In the genomic region with DNA sequence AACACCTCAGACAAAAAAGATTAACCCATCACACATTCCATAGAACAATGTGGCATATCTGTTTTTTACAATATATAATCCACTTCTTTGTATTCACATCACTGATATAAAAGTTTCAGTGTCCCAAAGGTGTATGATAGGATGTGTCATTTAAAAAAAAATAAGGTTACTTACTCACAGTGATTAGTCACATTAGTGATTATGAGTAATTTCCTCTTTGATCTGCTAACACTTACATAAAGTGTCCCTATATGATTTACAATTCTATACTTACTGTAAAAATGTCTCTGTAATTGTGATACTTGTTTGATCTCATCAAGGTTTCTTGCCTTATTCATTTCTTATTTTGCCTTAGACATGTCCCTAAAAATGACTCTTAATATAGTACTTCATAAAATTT, we compare ENCODE assay signal across 29 cellular contexts.
"Had no signal": no experiment of that assay in that cellular context is flagged by ENCODE, and none has a peak within 500 bp of the region (broad histone marks: within the 10 kb centered on the region; RNA-seq: fewer than 3 reads in every experiment).

No MANE protein-coding gene starts in this region.

- H3K9me3 Mint-ChIP-seq: activated B cell treated with CpG ODN at 0.5 μM for 24 hours; activated CD4-positive, alpha-beta memory T cell treated with anti-CD3 and anti-CD28 coated beads for 36 hours; activated naive CD4-positive, alpha-beta T cell treated with anti-CD3 and anti-CD28 coated beads, Interleukin-2, amount 10 ng/mL, durations not matched to agents 7 days and 5 days; activated T-cell treated with anti-CD3 and anti-CD28 coated beads, Interleukin-2, amount 50 U/mL, for 72 hours; central memory CD8-positive, alpha-beta T cell; IgD-negative memory B cell had no signal

- H3K4me1 Mint-ChIP-seq: activated B cell treated with CpG ODN at 0.5 μM for 24 hours; activated naive CD4-positive, alpha-beta T cell treated with anti-CD3 and anti-CD28 coated beads, Interleukin-2, amount 10 ng/mL, durations not matched to agents 7 days and 5 days; central memory CD8-positive, alpha-beta T cell; IgD-negative memory B cell had no signal

- H3K27me3 ChIP-seq: brain microvascular endothelial cell, cardiac muscle cell had no signal

- DNase-seq: activated B cell treated with CpG ODN at 0.5 μM for 24 hours; activated CD4-positive, alpha-beta memory T cell treated with anti-CD3 and anti-CD28 coated beads for 36 hours; activated CD4-positive, alpha-beta T cell treated with anti-CD3 and anti-CD28 coated beads for 4 hours; activated CD4-positive, alpha-beta T cell treated with anti-CD3 and anti-CD28 coated beads, Interleukin-2, amount 50 U/mL, for 1 hour; activated gamma-delta T cell treated with Interleukin-2 at 50 U/mL for 16 hours; activated naive CD4-positive, alpha-beta T cell treated with anti-CD3 and anti-CD28 coated beads, Interleukin-2, amount 10 ng/mL, durations not matched to agents 7 days and 5 days; activated T-cell treated with anti-CD3 and anti-CD28 coated beads, Interleukin-2, amount 50 U/mL, for 1 hour; activated T-cell treated with anti-CD3 and anti-CD28 coated beads, Interleukin-2, amount 50 U/mL, for 72 hours; amniotic stem cell; aorta; brain microvascular endothelial cell; Karpas-422; KBM-7; NCI-H1105; NCI-H1417 treated with DMSO at 0.1 percent for 48 hours; NCI-H187 treated with DMSO at 0.1 percent for 48 hours; NCI-H2081; NCI-H2171 treated with DMSO at 0.1 percent for 48 hours; NCI-H226; NCI-H524 treated with DMSO at 0.1 percent for 48 hours; RPMI8226; SIG-M5; T-helper 1 cell; T-helper 2 cell; T-helper 9 cell had no signal

- H3K36me3 ChIP-seq: brain microvascular endothelial cell, cardiac muscle cell had no signal

- H3K4me3 Mint-ChIP-seq: activated B cell treated with CpG ODN at 0.5 μM for 24 hours; activated CD4-positive, alpha-beta memory T cell treated with anti-CD3 and anti-CD28 coated beads for 36 hours; activated naive CD4-positive, alpha-beta T cell treated with anti-CD3 and anti-CD28 coated beads, Interleukin-2, amount 10 ng/mL, durations not matched to agents 7 days and 5 days; activated T-cell treated with anti-CD3 and anti-CD28 coated beads, Interleukin-2, amount 50 U/mL, for 72 hours; central memory CD8-positive, alpha-beta T cell; IgD-negative memory B cell had no signal

- H3K4me3 ChIP-seq: cardiac muscle cell had no signal

- H3K27me3 Mint-ChIP-seq: activated B cell treated with CpG ODN at 0.5 μM for 24 hours; activated CD4-positive, alpha-beta memory T cell treated with anti-CD3 and anti-CD28 coated beads for 36 hours; activated naive CD4-positive, alpha-beta T cell treated with anti-CD3 and anti-CD28 coated beads, Interleukin-2, amount 10 ng/mL, durations not matched to agents 7 days and 5 days; central memory CD8-positive, alpha-beta T cell; IgD-negative memory B cell had no signal

- H3K27ac Mint-ChIP-seq: activated B cell treated with CpG ODN at 0.5 μM for 24 hours; activated CD4-positive, alpha-beta memory T cell treated with anti-CD3 and anti-CD28 coated beads for 36 hours; activated naive CD4-positive, alpha-beta T cell treated with anti-CD3 and anti-CD28 coated beads, Interleukin-2, amount 10 ng/mL, durations not matched to agents 7 days and 5 days; activated T-cell treated with anti-CD3 and anti-CD28 coated beads, Interleukin-2, amount 50 U/mL, for 72 hours; IgD-negative memory B cell had no signal

- H3K36me3 Mint-ChIP-seq: activated CD4-positive, alpha-beta memory T cell treated with anti-CD3 and anti-CD28 coated beads for 36 hours; activated naive CD4-positive, alpha-beta T cell treated with anti-CD3 and anti-CD28 coated beads, Interleukin-2, amount 10 ng/mL, durations not matched to agents 7 days and 5 days; IgD-negative memory B cell had no signal

- H3K27ac ChIP-seq: brain microvascular endothelial cell, cardiac muscle cell, VCaP had no signal
